In the genomic region with DNA sequence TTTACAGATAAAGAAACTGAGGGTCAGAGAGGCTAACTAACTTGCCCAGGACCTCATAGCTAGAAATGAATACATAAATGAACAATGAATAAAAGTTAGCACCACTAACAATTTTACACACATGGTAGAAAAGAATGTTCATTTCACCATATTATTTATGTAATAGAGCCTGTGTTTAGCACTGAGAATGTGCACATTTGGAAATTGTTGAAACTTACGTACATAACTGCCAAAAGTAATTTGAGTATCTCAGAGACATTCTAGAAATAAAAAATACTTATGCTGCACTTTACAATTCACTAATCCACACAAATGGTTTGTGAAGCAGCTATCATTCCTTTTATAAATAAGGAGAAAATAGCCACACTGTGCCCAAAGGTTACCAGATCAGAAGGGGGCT, we compare ENCODE assay signal across 28 cellular contexts.
"Had no signal": no experiment of that assay in that cellular context is flagged by ENCODE, and none has a peak within 500 bp of the region (broad histone marks: within the 10 kb centered on the region; RNA-seq: fewer than 3 reads in every experiment).

No MANE protein-coding gene starts in this region.

- H3K36me3 ChIP-seq: left lung, neutrophil, right atrium auricular region, tibial artery had no signal

- H3K27ac ChIP-seq: coronary artery, left lung, neutrophil, parathyroid adenoma, right atrium auricular region, testis, tibial artery had no signal

- H3K27ac Mint-ChIP-seq: mesothelial cell of epicardium, progenitor cell of endocrine pancreas, type B pancreatic cell had no signal

- FAIRE-seq: endometrium, frontal cortex had no signal

- H3K9me3 Mint-ChIP-seq: central memory CD8-positive, alpha-beta T cell; naive B cell; stimulated activated effector memory CD8-positive, alpha-beta T cell treated with anti-CD3 and anti-CD28 coated beads, Interleukin-12 subunit alpha, Interleukin-12 subunit beta, amount 100 ng/mL, for 72 hours had no signal

- H3K4me1 ChIP-seq: testis had no signal

- H3K36me3 Mint-ChIP-seq: mesothelial cell of epicardium; naive B cell; natural killer cell treated with Interleukin-12 subunit alpha and Interleukin-12 subunit beta and Interleukin-15 and Interleukin-18, amount 100 ng/mL, for 72 hours; stimulated activated effector memory CD8-positive, alpha-beta T cell treated with anti-CD3 and anti-CD28 coated beads, Interleukin-12 subunit alpha, Interleukin-12 subunit beta, amount 100 ng/mL, for 72 hours; type B pancreatic cell had no signal

- H2AFZ ChIP-seq: parathyroid adenoma had no signal

- H3K27me3 Mint-ChIP-seq: central memory CD8-positive, alpha-beta T cell; naive B cell; natural killer cell treated with Interleukin-12 subunit alpha and Interleukin-12 subunit beta and Interleukin-15 and Interleukin-18, amount 100 ng/mL, for 72 hours; progenitor cell of endocrine pancreas; type B pancreatic cell had no signal

- H3K4me3 Mint-ChIP-seq: mesothelial cell of epicardium; naive B cell; neural crest cell; stimulated activated effector memory CD8-positive, alpha-beta T cell treated with anti-CD3 and anti-CD28 coated beads, Interleukin-12 subunit alpha, Interleukin-12 subunit beta, amount 100 ng/mL, for 72 hours; type B pancreatic cell had no signal

- ATAC-seq: left cardiac atrium, mucosa of descending colon, sciatic nerve had no signal

- H3K4me3 ChIP-seq: coronary artery, left lung, mucosa of descending colon, right atrium auricular region, testis, tibial artery had no signal

- H3K9ac ChIP-seq: parathyroid adenoma had no signal

- H3K27me3 ChIP-seq: right atrium auricular region, testis, tibial artery had no signal

- DNase-seq: dermis blood vessel endothelial cell; effector memory CD4-positive, alpha-beta T cell; erythroblast; hypothalamus; left cardiac atrium; left lung; mucosa of descending colon; naive B cell; stimulated activated CD4-positive, alpha-beta T cell treated with anti-CD3 and anti-CD28 coated beads, Interleukin-2, amount 100 ng/mL, for 24 hours; stimulated activated CD4-positive, alpha-beta T cell treated with anti-CD3 and anti-CD28 coated beads, Interleukin-4, amount 100 ng/mL, for 24 hours; stimulated activated naive CD4-positive, alpha-beta T cell treated with Interleukin-2 at 50 U/mL for 16 hours; substantia nigra; testis; tibial artery had no signal

- H3K9me3 ChIP-seq: left lung, mucosa of descending colon, neutrophil, right atrium auricular region, testis, tibial artery had no signal
